ENCODE assay signal across 16 cellular contexts in the genomic region with DNA sequence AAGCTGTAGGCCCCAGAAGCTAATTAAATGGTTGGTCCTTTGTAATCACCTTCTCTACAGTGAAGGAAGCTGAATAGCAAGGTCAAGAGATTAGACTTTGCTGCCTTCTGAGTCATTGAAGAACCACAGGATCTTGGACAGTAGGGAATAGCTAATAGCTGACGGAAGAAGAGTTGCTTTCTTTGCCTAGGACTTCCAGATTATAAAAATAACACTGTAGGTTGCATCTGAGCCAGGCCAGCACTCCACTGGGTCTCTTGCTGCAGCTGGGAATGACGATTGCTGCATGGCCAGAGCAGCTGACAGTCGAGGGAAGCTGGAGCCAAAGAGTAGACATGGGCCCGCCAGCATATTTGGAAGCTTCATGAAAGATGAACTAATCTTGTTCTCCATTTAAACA.
DNase-seq lines count a peak whose midpoint lies in the region; ATAC-seq, FAIRE-seq and TF ChIP-seq lines count a peak whose summit lies in the region.
"Had no signal": no experiment of that assay in that cellular context is flagged by ENCODE, and none has a peak within 500 bp of the region (broad histone marks: within the 10 kb centered on the region; RNA-seq: fewer than 3 reads in every experiment).

No MANE protein-coding gene starts in this region.

- no peak overlapping the region for H3K27ac ChIP-seq in pancreas
- H3K27ac ChIP-seq: hepatocyte, skin epidermis had no signal

- peaks cover 4% of the 10 kb centered on the region for H3K27me3 Mint-ChIP-seq in mesothelial cell of epicardium (ENCODE audit: low read depth)

- H3K9me3 ChIP-seq in pancreas = no peaks in the 10 kb centered on the region

- peaks cover 18% of the 10 kb centered on the region for H3K4me1 Mint-ChIP-seq in mesothelial cell of epicardium

- no peak overlapping the region for H3K4me3 Mint-ChIP-seq in mesothelial cell of epicardium

- H3K27me3 ChIP-seq in pancreas = no peaks in the 10 kb centered on the region
- H3K27me3 ChIP-seq: hepatocyte had no signal

- no peak overlapping the region for H3K4me3 ChIP-seq in pancreas
- H3K4me3 ChIP-seq: hepatocyte, skin epidermis had no signal

- H3K9me3 Mint-ChIP-seq in mesothelial cell of epicardium = peaks cover 3% of the 10 kb centered on the region

- peaks cover 0 to 7% (median 0%) of the 10 kb centered on the region in 3 donors for H3K4me1 ChIP-seq in pancreas

- ATAC-seq in pancreas (peak; percentile 31 to 58 (median 50)), HG03521 (IDR thresholded peaks at IDR 0.05; ENCODE audit: unreplicated experiment) (no peak)

- peak; percentile 17 for DNase-seq in AG08396 (ENCODE audit: low spot score)
- peak; percentile 93 for DNase-seq in RPMI7951 (ENCODE audit: low read depth)
- peak in 30 of 42 donors; percentile 2 to 58 (median 20) for DNase-seq in head of caudate nucleus
- peak in 1 of 6 donors; percentile 20 for DNase-seq in pancreas
- no peak for DNase-seq in activated gamma-delta T cell treated with Interleukin-2 at 50 U/mL for 16 hours
- DNase-seq in mesothelial cell of epicardium (ENCODE audit: low spot score in 2 of 2, unreplicated experiment in 2 of 2) = no peak
- DNase-seq in NCI-H345 treated with DMSO at 0.1 percent for 48 hours (lab: John Stamatoyannopoulos, UW; ENCODE audit: unreplicated experiment) = no peak
- DNase-seq: ACHN; activated CD8-positive, alpha-beta memory T cell treated with anti-CD3 and anti-CD28 coated beads, Interleukin-2, amount 50 U/mL, for 48 hours; DMS79 treated with DMSO at 0.1 percent for 48 hours; effector memory CD4-positive, alpha-beta T cell; NCI-H524; SHP77 had no signal

- no peaks in the 10 kb centered on the region for H3K36me3 ChIP-seq in pancreas

- TF ChIP-seq CTCF in pancreas (IDR thresholded peaks at IDR 0.05) (no peak), mesothelial cell of epicardium (IDR thresholded peaks at IDR 0.05; ENCODE audit: unreplicated experiment) (no peak)

- FAIRE-seq in pancreas (lab: Jason Lieb, UNC) = no peak

- intact Hi-C loops in head of caudate nucleus (cut with DNase I) = no loop called here
- intact Hi-C loops in pancreas (cut with DNase I) = no loop called here

- H3K36me3 Mint-ChIP-seq in mesothelial cell of epicardium = no peaks in the 10 kb centered on the region

- WGBS in pancreas, 2 donors = 80 to 88% methylated on average over 4 of the region's 4 CpGs

- no peak overlapping the region for H3K27ac Mint-ChIP-seq in mesothelial cell of epicardium

Comparison
In these comparisons a context has a peak if more than half of its experiments do, and no peak if none do; other contexts are left out.
1. DNase-seq: peak in AG08396 (single experiment), RPMI7951 (single experiment) and head of caudate nucleus (30 of 42); none in activated gamma-delta T cell treated with Interleukin-2 at 50 U/mL for 16 hours (single experiment), mesothelial cell of epicardium (0 of 2) and NCI-H345 treated with DMSO at 0.1 percent for 48 hours (single experiment).